Comparison of ENCODE assay signal across 10 cellular contexts in the genomic region with DNA sequence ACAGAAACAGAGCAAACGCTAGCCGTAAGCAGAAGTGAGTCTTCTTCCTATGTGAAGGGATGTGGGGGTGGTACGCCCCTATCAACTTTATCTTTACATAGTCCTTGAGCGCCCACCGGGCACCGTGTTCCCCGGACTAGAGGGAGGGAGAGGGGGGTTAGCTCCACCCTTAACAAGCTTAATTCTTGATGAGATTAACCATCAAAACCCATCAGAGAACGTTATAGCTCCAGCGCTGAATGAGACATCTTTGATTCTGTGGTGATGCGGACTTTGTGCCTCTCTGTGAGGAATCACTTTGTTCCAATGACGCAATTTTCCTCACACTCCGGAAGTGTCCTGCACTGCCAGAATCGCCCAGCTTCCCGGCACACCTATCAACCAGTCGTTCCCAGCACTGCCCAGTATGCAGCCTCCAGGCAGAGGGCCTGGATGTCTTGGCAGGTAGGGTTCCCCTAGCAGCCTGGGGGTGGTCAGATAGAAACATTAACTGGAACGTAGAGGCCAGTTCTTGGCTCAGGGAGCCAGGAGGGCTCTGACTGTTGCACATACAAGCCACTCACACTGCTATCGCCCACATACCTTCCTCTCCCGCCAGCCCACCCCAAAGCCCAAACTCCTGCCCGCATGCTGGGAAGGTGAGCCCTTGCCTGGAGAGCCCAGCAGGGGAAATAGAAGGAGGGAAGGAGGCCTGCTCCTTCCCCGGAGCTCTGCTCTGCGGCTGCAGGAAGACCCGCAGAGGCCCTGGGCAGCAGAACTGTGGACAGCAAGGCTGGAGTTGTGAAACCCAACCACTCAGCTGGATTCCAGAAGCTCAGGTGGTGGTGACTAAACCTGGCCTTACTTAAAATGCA. TPM values are rescaled to one million over a fixed set of nuclear protein-coding genes. Genes with fewer than 3 reads are reported as not detected.
DNase-seq lines count a peak whose midpoint lies in the region; ATAC-seq, FAIRE-seq and TF ChIP-seq lines count a peak whose summit lies in the region.
"Had no signal": no experiment of that assay in that cellular context is flagged by ENCODE, and none has a peak within 500 bp of the region (broad histone marks: within the 10 kb centered on the region; RNA-seq: fewer than 3 reads in every experiment).

No MANE protein-coding gene starts in this region.

- WGBS in K562 (ENCODE audit: insufficient coverage, low coverage, missing lambda C conversion rate), result 47% methylated on average over 21 of the region's 22 CpGs

- H3K36me3 Mint-ChIP-seq in CD4-positive, alpha-beta T cell (ENCODE audit: low read depth), result peaks cover 6% of the 10 kb centered on the region

- H3K4me1 ChIP-seq in KMS-11 (ENCODE audit: low read depth, poor library complexity, severe bottlenecking) (peaks cover 47% of the 10 kb centered on the region), K562 (replicated peaks in 1 of 2; ENCODE audit: control insufficient read depth in 2 of 2, insufficient read depth in 2 of 2, low read length in 2 of 2) (peaks cover 17 to 34% of the 10 kb centered on the region in 2 experiments; a peak in 4 of 5 replicates), mucosa of rectum (ENCODE audit: control insufficient read depth in 2 of 2, insufficient read depth in 2 of 2, low read length in 2 of 2) (peaks cover 33 to 43% of the 10 kb centered on the region in 2 donors)

- intact Hi-C loops in CD4-positive, alpha-beta T cell (cut with DNase I, micrococcal nuclease), result loop anchor here (1.0 to 10.0 kb wide), 11 partner anchors 43 to 1613 kb away; partner anchors contain the start of genes CPSF3 (in 1 of the 2), GRHL1 (in 1 of the 2), HPCAL1 (in 1 of the 2) and ITGB1BP1 (in 1 of the 2)
- intact Hi-C loops in K562 (cut with micrococcal nuclease), result no loop called here

- POLR2A ChIA-PET in CD4-positive, alpha-beta T cell (lab: Charles Lee), result interaction anchor here (0.9 to 2.2 kb wide), 3 partner anchors 15 to 378 kb away, joined by 3 to 8 read pairs (median 3); no protein-coding TSS in a partner anchor
- POLR2A ChIA-PET in K562 (lab: Yijun Ruan, JAX), result interaction anchor here (0.6 to 7.0 kb wide), 7 partner anchors 11 to 207 kb away, joined by 3 to 54 read pairs (median 4); no protein-coding TSS in a partner anchor

- no peaks in the 10 kb centered on the region for H3K9me3 ChIP-seq in CD4-positive, alpha-beta T cell (ENCODE audit: control insufficient read depth, low read length)
- H3K9me3 ChIP-seq in K562 (replicated peaks; ENCODE audit: control insufficient read depth, insufficient read depth, low read depth, low read length), result no peaks in the 10 kb centered on the region
- H3K9me3 ChIP-seq in mucosa of rectum (ENCODE audit: control insufficient read depth in 2 of 2, low read length in 2 of 2), result no peaks in the 10 kb centered on the region
- H3K9me3 ChIP-seq: heart right ventricle had no signal

- H3K27me3 Mint-ChIP-seq in CD4-positive, alpha-beta T cell, result no peaks in the 10 kb centered on the region

- DNase-seq in CD4-positive, alpha-beta T cell, result no peak
- DNase-seq in K562 (ENCODE audit: extremely low read depth in 1 of 4, low spot score in 3 of 4), result no peak
- no peak for DNase-seq in SKM-1 (lab: John Stamatoyannopoulos, UW; ENCODE audit: unreplicated experiment)
- DNase-seq in MV-4-11 (lab: John Stamatoyannopoulos, UW), result no peak
- DNase-seq: heart right ventricle had no signal

- no peak overlapping the region for H2AFZ ChIP-seq in KMS-11 (ENCODE audit: low read depth)
- H2AFZ ChIP-seq in K562 (ENCODE audit: low read depth, low read length), result peak overlapping the region; percentile 43; the same call in 1 of the 2 replicates

- H4K20me1 ChIP-seq in KMS-11 (ENCODE audit: insufficient read depth), result peaks cover 17% of the 10 kb centered on the region
- peaks cover 24% of the 10 kb centered on the region for H4K20me1 ChIP-seq in K562 (replicated peaks; ENCODE audit: control insufficient read depth, insufficient read depth, low read length)

- H3K9me3 Mint-ChIP-seq in CD4-positive, alpha-beta T cell, result no peaks in the 10 kb centered on the region

- in situ Hi-C loops in K562 (cut with MboI), result no loop called here

- no peaks in the 10 kb centered on the region for H3K27me3 ChIP-seq in CD4-positive, alpha-beta T cell (ENCODE audit: control insufficient read depth, insufficient read depth, low read length)
- H3K27me3 ChIP-seq in KMS-11 (ENCODE audit: insufficient read depth, low read depth) (no peaks in the 10 kb centered on the region), K562 (ENCODE audit: control insufficient read depth in 2 of 2, insufficient read depth in 2 of 2, low read length in 2 of 2) (peaks cover 0 to 6% of the 10 kb centered on the region in 2 experiments; a peak in 1 of 5 replicates), mucosa of rectum (ENCODE audit: control insufficient read depth in 2 of 2, insufficient read depth in 2 of 2, low read length in 2 of 2) (no peaks in the 10 kb centered on the region)
- H3K27me3 ChIP-seq: heart right ventricle had no signal

- H3K79me2 ChIP-seq in KMS-11 (ENCODE audit: insufficient read depth, low read depth) (peaks cover 27% of the 10 kb centered on the region), K562 (ENCODE audit: control insufficient read depth, insufficient read depth, low read length) (peaks cover 44% of the 10 kb centered on the region)

- H3K27ac ChIP-seq in CD4-positive, alpha-beta T cell (ENCODE audit: low read depth, low read length), result no peak overlapping the region
- no peak overlapping the region for H3K27ac ChIP-seq in KMS-11
- peak overlapping the region; percentile 97; the same call in 2 of the 3 replicates for H3K27ac ChIP-seq in K562 (ENCODE audit: extremely low read depth, low read depth, low read length)
- peak overlapping the region; percentile 94 to 97 for H3K27ac ChIP-seq in mucosa of rectum (ENCODE audit: low read depth in 2 of 2, low read length in 2 of 2)

- no peak for TF ChIP-seq RAD21 in K562 (CRISPR knock-in tag; conservative IDR thresholded peaks at IDR 0.05 in 1 of 2, IDR thresholded peaks at IDR 0.05 in 1 of 2)

- TF ChIP-seq POLR2A in K562 (conservative IDR thresholded peaks at IDR 0.05), result no peak

- no peak for TF ChIP-seq EP300 in K562 (IDR thresholded peaks at IDR 0.05; ENCODE audit: low read length)

- H3K9ac ChIP-seq in KMS-11 (no peak overlapping the region), K562 (ENCODE audit: insufficient read depth in 1 of 2, low read depth in 2 of 2, low read length in 2 of 2) (peak overlapping the region; percentile 97 to 98), mucosa of rectum (ENCODE audit: low read depth in 1 of 2, low read length in 2 of 2) (peak overlapping the region; percentile 54 to 99)

- H3K4me2 ChIP-seq in KMS-11 (peak overlapping the region; percentile 33; the same call in 1 of the 2 replicates), K562 (ENCODE audit: insufficient read depth, low read length) (peak overlapping the region; percentile 93)

- BruUV-seq in K562 (replicated peaks; lab: Mats Ljungman, UMichigan), result no TSS peak

- peak overlapping the region; percentile 86 for H3K4me3 Mint-ChIP-seq in CD4-positive, alpha-beta T cell

- 0 out of 2 replicates have a peak, but pooled peaks cover 3% of the 10 kb centered on the region for H3K36me3 ChIP-seq in KMS-11 (ENCODE audit: insufficient read depth)
- peaks cover 18% of the 10 kb centered on the region for H3K36me3 ChIP-seq in K562 (ENCODE audit: control insufficient read depth, insufficient read depth, low read length)
- H3K36me3 ChIP-seq in mucosa of rectum (ENCODE audit: control insufficient read depth in 2 of 2, insufficient read depth in 2 of 2, low read length in 2 of 2), result peaks cover 0 to under 1% of the 10 kb centered on the region in 2 donors

- H3K27ac Mint-ChIP-seq in CD4-positive, alpha-beta T cell, result peak overlapping the region; percentile 87

- FAIRE-seq in K562 (lab: Jason Lieb, UNC), result peak; percentile 49
- FAIRE-seq: G401.6 had no signal

- H3K4me1 Mint-ChIP-seq in CD4-positive, alpha-beta T cell (ENCODE audit: low read depth), result peaks cover 45% of the 10 kb centered on the region

- H3K9me1 ChIP-seq in K562 (ENCODE audit: control insufficient read depth, insufficient read depth, low read length), result no peaks in the 10 kb centered on the region

- H3K4me3 ChIP-seq in KMS-11 (IDR thresholded peaks at IDR 0.05; ENCODE audit: insufficient read depth, low read depth, low read length), result no peak overlapping the region
- peak overlapping the region; percentile 71; the same call in 1 of the 2 replicates for H3K4me3 ChIP-seq in K562
- H3K4me3 ChIP-seq in mucosa of rectum (ENCODE audit: low read length in 2 of 2), result peak overlapping the region in 1 of 2 donors; percentile 52

- no peak for TF ChIP-seq CTCF in CD4-positive, alpha-beta T cell (IDR thresholded peaks at IDR 0.05)
- no peak for TF ChIP-seq CTCF in KMS-11 (conservative IDR thresholded peaks at IDR 0.05; ENCODE audit: low read depth, low read length)
- no peak for TF ChIP-seq CTCF in K562 (IDR thresholded peaks at IDR 0.05 in 2 of 3, conservative IDR thresholded peaks at IDR 0.05 in 1 of 3; ENCODE audit: insufficient read depth in 2 of 3, low read depth in 1 of 3, low read length in 3 of 3)

- ATAC-seq in CD4-positive, alpha-beta T cell (ENCODE audit: poor library complexity), result no peak
- ATAC-seq in K562 (no peak), GM18870 (IDR thresholded peaks at IDR 0.05; ENCODE audit: unreplicated experiment) (no peak), HG03521 (IDR thresholded peaks at IDR 0.05; ENCODE audit: unreplicated experiment) (no peak)

- CTCF ChIA-PET in CD4-positive, alpha-beta T cell (lab: Charles Lee), result interaction anchor here (2.0 to 5.6 kb wide), 2 partner anchors 15 to 377 kb away, joined by 7 to 34 read pairs; no protein-coding TSS in a partner anchor
- CTCF ChIA-PET in K562 (lab: Yijun Ruan, JAX; ENCODE audit: low intra/inter-chr PET ratio), result no interaction called here

TF ChIP-seq in K562, 482 proteins besides CTCF, POLR2A, EP300 and RAD21 (continues in another document):
- TF ChIP-seq NCOR1 (IDR thresholded peaks at IDR 0.05), result no peak

RNA-seq across cellular contexts. Expression of gene ODC1, which starts 1.9 kb away (rescaled TPM):
- total RNA-seq in CD4-positive, alpha-beta T cell, result 100 to 1,000 TPM; 162 to 164 TPM
- 99.9 and 124 TPM in 2 replicates for total RNA-seq in K562 (2011; cell fraction: chromatin; rRNA removed; ENCODE audit: low replicate concordance)
- 80.3 and 83.7 TPM in 2 replicates for total RNA-seq in K562 (2011; cell fraction: nucleolus; rRNA removed)
- 115 and 142 TPM in 2 replicates for total RNA-seq in K562 (2011; cell fraction: nucleoplasm; rRNA removed)
- total RNA-seq in K562 (2014; rRNA removed) (392 and 447 TPM in 2 replicates), K562 (2014; rRNA removed; fragmentation: Illumina TruSeq; extraction: Trizol) (525 and 551 TPM in 2 replicates), K562 (2015; rRNA removed; fragmentation: Illumina TruSeq; extraction: Trizol) (512 and 539 TPM in 2 replicates), K562 (2021) (379 and 398 TPM in 2 replicates)
- polyA plus RNA-seq in K562 (2011; rRNA removed) (368 and 563 TPM in 2 replicates), K562 (2014; fragmentation: Illumina TruSeq; extraction: Trizol) (473 and 553 TPM in 2 replicates), K562 (2014; fragmentation: Nextera tagmentation; extraction: Ambion mirVana) (100 to 1,000 TPM; 142 to 169 TPM), K562 (2014; rRNA removed) (457 and 488 TPM in 2 replicates)
- polyA plus RNA-seq in K562 (2011; cell fraction: cytosol; rRNA removed), result 282 and 395 TPM in 2 replicates
- polyA plus RNA-seq in K562 (2011; cell fraction: nucleus; rRNA removed), result 190 and 232 TPM in 2 replicates
- polyA plus RNA-seq in K562 (2012), result 213 and 358 TPM in 2 replicates
- 600 and 763 TPM in 2 replicates for polyA minus RNA-seq in K562 (2011; rRNA and poly(A)+ RNA removed)
- polyA minus RNA-seq in K562 (2011; cell fraction: cytosol; rRNA and poly(A)+ RNA removed), result 138 and 222 TPM in 2 replicates
- 41.1 and 78.2 TPM in 2 replicates for polyA minus RNA-seq in K562 (2011; cell fraction: nucleus; rRNA and poly(A)+ RNA removed)

Comparison
In these comparisons a context has a peak if more than half of its experiments do, and no peak if none do; other contexts are left out.
1. H3K27ac ChIP-seq: peak in K562 (single experiment) and mucosa of rectum (2 of 2); none in CD4-positive, alpha-beta T cell (single experiment) and KMS-11 (single experiment).